8 cellular contexts compared by ENCODE assay signal in the genomic region with DNA sequence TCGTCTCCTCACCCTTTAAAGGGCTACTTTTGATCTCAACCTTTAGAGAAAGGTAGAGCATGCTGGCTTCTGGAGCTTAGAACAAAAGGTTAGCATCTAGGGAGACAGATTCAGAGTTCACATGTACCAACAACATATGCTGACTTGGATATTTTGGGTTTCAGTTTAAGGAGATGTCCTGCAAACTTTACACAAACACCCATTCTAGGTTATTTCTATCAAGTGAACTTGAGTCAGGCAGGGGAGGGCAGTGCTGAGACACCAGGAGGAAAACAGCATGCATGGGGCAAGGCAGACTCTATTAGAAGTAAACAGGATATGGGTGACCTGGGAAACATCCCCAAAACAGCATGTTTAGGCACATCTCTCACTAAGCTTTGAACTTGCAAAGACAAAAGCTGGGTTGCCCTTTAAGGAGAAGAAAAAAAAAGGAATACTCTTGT. TPM values are rescaled to one million over a fixed set of nuclear protein-coding genes. Genes with fewer than 3 reads are reported as not detected.
DNase-seq lines count a peak whose midpoint lies in the region; ATAC-seq and TF ChIP-seq lines count a peak whose summit lies in the region.
"Had no signal": no experiment of that assay in that cellular context is flagged by ENCODE, and none has a peak within 500 bp of the region (broad histone marks: within the 10 kb centered on the region; RNA-seq: fewer than 3 reads in every experiment).

No MANE protein-coding gene starts in this region.

- H3K27me3 ChIP-seq in IMR-90 (ENCODE audit: control insufficient read depth, insufficient read depth, low read length) (no peaks in the 10 kb centered on the region), liver (ENCODE audit: control insufficient read depth in 4 of 4, insufficient read depth in 4 of 4, low read length in 3 of 4) (no peaks in the 10 kb centered on the region), trophoblast cell (ENCODE audit: insufficient read depth, low read length) (no peaks in the 10 kb centered on the region)

- H4K20me1 ChIP-seq in IMR-90 (ENCODE audit: insufficient read depth, low read length), result no peaks in the 10 kb centered on the region

- H3K14ac ChIP-seq in IMR-90 (replicated peaks; ENCODE audit: low read depth, low read length) (peak overlapping the region; percentile 58; the same call in 1 of the 2 replicates), trophoblast cell (ENCODE audit: low read length) (no peak overlapping the region)

- CTCF ChIA-PET in IMR-90 (lab: Yijun Ruan, JAX), result no interaction called here

- H3K79me1 ChIP-seq in IMR-90 (ENCODE audit: low read depth in 1 of 2, low read length in 2 of 2), result no peaks in the 10 kb centered on the region
- H3K79me1 ChIP-seq in trophoblast cell (ENCODE audit: low read length), result no peaks in the 10 kb centered on the region

- H3K56ac ChIP-seq in IMR-90 (ENCODE audit: extremely low read depth, insufficient read depth, low read length), result no peak overlapping the region

- WGBS in IMR-90 (ENCODE audit: extremely low coverage in 2 of 2, insufficient read length in 1 of 2), 2 experiments, result no CpG with 5 or more reads among the region's 1 CpG
- 86% methylated on average over 1 of the region's 1 CpG for WGBS in liver
- WGBS in trophoblast cell (ENCODE audit: extremely low coverage, insufficient coverage, insufficient read length), result no CpG with 5 or more reads among the region's 1 CpG

- H2AK9ac ChIP-seq in IMR-90 (replicated peaks; ENCODE audit: low read depth, low read length, poor library complexity), result no peak overlapping the region

- peaks cover 2% of the 10 kb centered on the region; the same call in 1 of the 2 replicates for H3K4me1 ChIP-seq in IMR-90 (ENCODE audit: control insufficient read depth, insufficient read depth, low read length)
- H3K4me1 ChIP-seq in liver (ENCODE audit: control insufficient read depth in 4 of 4, insufficient read depth in 4 of 4, low read length in 3 of 4), result peaks cover 0 to 3% (median under 1%) of the 10 kb centered on the region in 4 donors
- H3K4me1 ChIP-seq in trophoblast cell (ENCODE audit: control insufficient read depth in 1 of 2, insufficient read depth in 2 of 2, low read length in 2 of 2), result peaks cover 0 to 2% of the 10 kb centered on the region in 2 experiments

- H3K9me1 ChIP-seq in IMR-90 (ENCODE audit: insufficient read depth, low read length), result peaks cover 3% of the 10 kb centered on the region; the same call in 1 of the 2 replicates

- in situ Hi-C loops in IMR-90 (cut with MboI; ENCODE audit: low sequenced_read_pairs) (no loop called here), astrocyte of the spinal cord (cut with HindIII; ENCODE audit: low sequenced_read_pairs) (no loop called here)

- peak; percentile 42 for ATAC-seq in GM18861 (IDR thresholded peaks at IDR 0.05; ENCODE audit: unreplicated experiment)
- ATAC-seq in IMR-90 (ENCODE audit: low read depth), result peak; percentile 80
- no peak for ATAC-seq in GM21786 (IDR thresholded peaks at IDR 0.05; ENCODE audit: unreplicated experiment)

- peak; percentile 36 for DNase-seq in IMR-90
- peak; percentile 18 for DNase-seq in astrocyte of the spinal cord (ENCODE audit: low read depth, low spot score)
- DNase-seq in RKO (ENCODE audit: low spot score), result no peak
- no peak for DNase-seq in trophoblast cell
- DNase-seq: KG1 had no signal

- H2BK5ac ChIP-seq in IMR-90 (ENCODE audit: low read depth, low read length, poor library complexity, severe bottlenecking), result no peak overlapping the region
- H2BK5ac ChIP-seq in trophoblast cell (ENCODE audit: low read depth, low read length, poor library complexity), result no peak overlapping the region

- H3K4ac ChIP-seq in IMR-90 (ENCODE audit: low read depth, low read length) (peak overlapping the region; percentile 9; the same call in 1 of the 2 replicates), trophoblast cell (ENCODE audit: low read depth, low read length) (no peak overlapping the region)

- no peak overlapping the region for H3K27ac ChIP-seq in IMR-90 (ENCODE audit: insufficient read depth, low read length)
- no peak overlapping the region for H3K27ac ChIP-seq in liver (ENCODE audit: low read depth in 1 of 2, low read length in 2 of 2)
- H3K27ac ChIP-seq in trophoblast cell (ENCODE audit: low read depth, low read length), result no peak overlapping the region

- H3K36me3 ChIP-seq in IMR-90 (ENCODE audit: control insufficient read depth, insufficient read depth, low read length), result no peaks in the 10 kb centered on the region
- H3K36me3 ChIP-seq in liver (ENCODE audit: control insufficient read depth in 4 of 4, insufficient read depth in 3 of 4, low read depth in 1 of 4, low read length in 3 of 4), result no peaks in the 10 kb centered on the region
- no peaks in the 10 kb centered on the region for H3K36me3 ChIP-seq in trophoblast cell (ENCODE audit: control insufficient read depth in 1 of 2, insufficient read depth in 2 of 2, low read length in 2 of 2)

- H2BK15ac ChIP-seq in IMR-90 (ENCODE audit: low read depth, low read length), result 0 out of 3 replicates have a peak overlapping the region, but pooled peaks have one; percentile 7

- dilution Hi-C loops in IMR-90 (cut with HindIII; ENCODE audit: low sequenced_read_pairs, unreplicated experiment), result no loop called here

- H2BK120ac ChIP-seq in IMR-90 (ENCODE audit: low read depth, low read length) (peak overlapping the region; percentile 26; the same call in 1 of the 2 replicates), trophoblast cell (ENCODE audit: insufficient read depth, low read length, poor library complexity) (no peak overlapping the region)

- H2AFZ ChIP-seq in IMR-90 (replicated peaks; ENCODE audit: low read length, poor library complexity) (peak overlapping the region; percentile 8), trophoblast cell (ENCODE audit: insufficient read depth, low read length, poor library complexity) (no peak overlapping the region)

- H2BK20ac ChIP-seq in IMR-90 (ENCODE audit: low read depth, low read length), result no peak overlapping the region

- H3K4me3 ChIP-seq in IMR-90 (ENCODE audit: insufficient read depth, low read depth, low read length) (no peak overlapping the region), astrocyte of the spinal cord (ENCODE audit: low read depth, low read length) (no peak overlapping the region), liver (ENCODE audit: low read depth in 1 of 3, low read length in 3 of 3) (no peak overlapping the region), trophoblast cell (ENCODE audit: low read depth, low read length) (no peak overlapping the region)

- H2BK12ac ChIP-seq in trophoblast cell (ENCODE audit: low read length), result no peak overlapping the region

- TF ChIP-seq POLR2A in IMR-90 (IDR thresholded peaks at IDR 0.05; ENCODE audit: low read depth, low read length), result no peak

- H3K23ac ChIP-seq in IMR-90 (ENCODE audit: low read depth, low read length), result no peak overlapping the region
- H3K23ac ChIP-seq in trophoblast cell (ENCODE audit: low read length), result no peak overlapping the region

- POLR2A ChIA-PET in IMR-90 (lab: Charles Lee; ENCODE audit: unreplicated experiment), result interaction anchor here (1.2 kb wide), 1 partner anchor 16 kb away, joined by 3 read pairs; no protein-coding TSS in a partner anchor

- H3K4me2 ChIP-seq in IMR-90 (ENCODE audit: low read depth, low read length) (no peak overlapping the region), trophoblast cell (ENCODE audit: low read length) (no peak overlapping the region)

- H3K79me2 ChIP-seq in trophoblast cell (ENCODE audit: control insufficient read depth, insufficient read depth, low read length, poor library complexity), result no peaks in the 10 kb centered on the region

- H4K91ac ChIP-seq in IMR-90 (ENCODE audit: insufficient read depth, low read depth, low read length), result no peak overlapping the region
- no peak overlapping the region for H4K91ac ChIP-seq in trophoblast cell (ENCODE audit: low read depth, low read length)

- H3K9ac ChIP-seq in IMR-90 (ENCODE audit: low read depth, low read length) (no peak overlapping the region), liver (ENCODE audit: low read depth in 1 of 2, low read length in 2 of 2) (no peak overlapping the region), trophoblast cell (ENCODE audit: low read length) (no peak overlapping the region)

- no peak for TF ChIP-seq CTCF in IMR-90 (conservative IDR thresholded peaks at IDR 0.05; ENCODE audit: low read depth, low read length)
- no peak for TF ChIP-seq CTCF in astrocyte of the spinal cord (IDR thresholded peaks at IDR 0.05; ENCODE audit: low read depth, low read length)
- no peak for TF ChIP-seq CTCF in liver (IDR thresholded peaks at IDR 0.05; ENCODE audit: low read depth, low read length, missing input control)

- no peak overlapping the region for H3K18ac ChIP-seq in IMR-90 (ENCODE audit: low read depth, low read length)
- H3K18ac ChIP-seq in trophoblast cell (ENCODE audit: low read length), result no peak overlapping the region

- H2AK5ac ChIP-seq in IMR-90 (ENCODE audit: low read depth, low read length), result no peak overlapping the region
- H2AK5ac ChIP-seq in trophoblast cell (ENCODE audit: low read length), result no peak overlapping the region

- no peaks in the 10 kb centered on the region for H3K9me3 ChIP-seq in IMR-90 (ENCODE audit: control insufficient read depth, insufficient read depth, low read length)
- H3K9me3 ChIP-seq in liver (ENCODE audit: control insufficient read depth in 4 of 4, low read length in 3 of 4), result no peaks in the 10 kb centered on the region
- no peaks in the 10 kb centered on the region for H3K9me3 ChIP-seq in trophoblast cell (ENCODE audit: insufficient read depth, low read depth, low read length)

- intact Hi-C loops in IMR-90 (cut with micrococcal nuclease), result no loop called here

- H4K5ac ChIP-seq in IMR-90 (ENCODE audit: low read depth, low read length), result no peak overlapping the region

- BruUV-seq in IMR-90 (replicated peaks; lab: Mats Ljungman, UMichigan), result no TSS peak

- H4K12ac ChIP-seq in trophoblast cell (ENCODE audit: low read depth, low read length), result no peak overlapping the region

- TF ChIP-seq RAD21 in IMR-90 (IDR thresholded peaks at IDR 0.05; ENCODE audit: low read length) (no peak), liver (IDR thresholded peaks at IDR 0.05) (peak; percentile 9 to 29)

- peak overlapping the region in 1 of 2 experiments; percentile 69; a peak in 2 of 4 replicates for H4K8ac ChIP-seq in IMR-90 (ENCODE audit: low read depth in 2 of 2, low read length in 2 of 2)
- H4K8ac ChIP-seq in trophoblast cell (ENCODE audit: low read depth, low read length), result no peak overlapping the region

TF ChIP-seq in IMR-90, 13 proteins besides CTCF, POLR2A, EP300 and RAD21 (continues in another document):
- 0 out of 2 replicates have a peak, but pooled peaks have one; percentile 14 for TF ChIP-seq MAFK (IDR thresholded peaks at IDR 0.05; ENCODE audit: low read depth, low read length)

TF ChIP-seq in liver, 16 proteins besides CTCF, POLR2A, EP300 and RAD21 (continues in another document):
- TF ChIP-seq HNF4G (IDR thresholded peaks at IDR 0.05) (no peak), TAF1 (conservative IDR thresholded peaks at IDR 0.05) (no peak)

RNA-seq across cellular contexts. Expression of gene ARL4A, which starts 43.8 kb away (rescaled TPM):
- 22.4 and 48.0 TPM in 2 replicates for total RNA-seq in IMR-90 (2012; rRNA removed)
- polyA plus RNA-seq in IMR-90 (2012; rRNA removed), result 7.9 and 13.7 TPM in 2 replicates
- polyA plus RNA-seq in IMR-90 (2012; cell fraction: cytosol; rRNA removed), result 2.2 TPM in 2 replicates
- 1.4 and 4.4 TPM in 2 replicates for polyA plus RNA-seq in IMR-90 (2012; cell fraction: nucleus; rRNA removed; ENCODE audit: low replicate concordance)
- 10 to 100 TPM; 12.2 to 77.3 TPM for total RNA-seq in liver
- 10 to 100 TPM in 1 of 2 donors, 1 to 10 TPM in 1; 7.5 to 19.8 TPM for polyA plus RNA-seq in liver
- 16.3 and 16.6 TPM in 2 replicates for polyA plus RNA-seq in trophoblast cell (2013)

Comparison
In these comparisons a context has a peak if more than half of its experiments do, and no peak if none do; other contexts are left out.
1. DNase-seq: peak in IMR-90 (single experiment) and astrocyte of the spinal cord (single experiment); none in RKO (single experiment) and trophoblast cell (0 of 2).